Comparison of ENCODE assay signal across 8 cellular contexts in genomic region chr18:49168970-49169619, GRCh38.
DNase-seq lines count a peak whose midpoint lies in the region; ATAC-seq, FAIRE-seq and TF ChIP-seq lines count a peak whose summit lies in the region.

No MANE protein-coding gene starts in this region.

- peak; percentile 64 for DNase-seq in activated CD8-positive, alpha-beta memory T cell treated with anti-CD3 and anti-CD28 coated beads for 24 hours
- DNase-seq in activated CD8-positive, alpha-beta memory T cell treated with anti-CD3 and anti-CD28 coated beads, Interleukin-2, amount 50 U/mL, for 48 hours, result no peak
- peak; percentile 67 for DNase-seq in activated CD4-positive, alpha-beta T cell treated with anti-CD3 and anti-CD28 coated beads, Interleukin-2, amount 10 ng/mL, durations not matched to agents 24 days and 14 days
- DNase-seq in stimulated activated CD4-positive, alpha-beta T cell treated with anti-CD3 and anti-CD28 coated beads, Interleukin-15, amount 100 ng/mL, for 48 hours (ENCODE audit: low read depth in 2 of 2), result peak; percentile 3 to 13
- no peak for DNase-seq in D721Med (ENCODE audit: insufficient read length, low spot score)
- no peak for DNase-seq in head of caudate nucleus
- no peak for DNase-seq in urothelium cell line (ENCODE audit: low spot score)

- H3K4me1 Mint-ChIP-seq in activated CD4-positive, alpha-beta T cell treated with anti-CD3 and anti-CD28 coated beads, Interleukin-2, amount 10 ng/mL, durations not matched to agents 24 days and 14 days, result peaks cover 31% of the 10 kb centered on the region

- intact Hi-C loops in activated CD4-positive, alpha-beta T cell treated with anti-CD3 and anti-CD28 coated beads, Interleukin-2, amount 10 ng/mL, durations not matched to agents 24 days and 14 days (cut with micrococcal nuclease), result no loop called here
- intact Hi-C loops in head of caudate nucleus (cut with DNase I), result no loop called here

- peaks cover 17% of the 10 kb centered on the region for H3K36me3 Mint-ChIP-seq in activated CD4-positive, alpha-beta T cell treated with anti-CD3 and anti-CD28 coated beads, Interleukin-2, amount 10 ng/mL, durations not matched to agents 24 days and 14 days (ENCODE audit: low read depth)

- no peak overlapping the region for H3K4me3 Mint-ChIP-seq in activated CD4-positive, alpha-beta T cell treated with anti-CD3 and anti-CD28 coated beads, Interleukin-2, amount 10 ng/mL, durations not matched to agents 24 days and 14 days

- no peak for TF ChIP-seq CTCF in D721Med (IDR thresholded peaks at IDR 0.05; ENCODE audit: insufficient read depth, missing control alignments)

- no peak overlapping the region for H3K27ac Mint-ChIP-seq in activated CD4-positive, alpha-beta T cell treated with anti-CD3 and anti-CD28 coated beads, Interleukin-2, amount 10 ng/mL, durations not matched to agents 24 days and 14 days

- peak; percentile 81 for ATAC-seq in HG02943 (IDR thresholded peaks at IDR 0.05; ENCODE audit: low read depth, unreplicated experiment)

- FAIRE-seq in D721Med (lab: Jason Lieb, UNC), result no peak
- no peak for FAIRE-seq in urothelium cell line (lab: Jason Lieb, UNC)

- peaks cover 12% of the 10 kb centered on the region for H3K9me3 Mint-ChIP-seq in activated CD4-positive, alpha-beta T cell treated with anti-CD3 and anti-CD28 coated beads, Interleukin-2, amount 10 ng/mL, durations not matched to agents 24 days and 14 days

- no peaks in the 10 kb centered on the region for H3K27me3 Mint-ChIP-seq in activated CD4-positive, alpha-beta T cell treated with anti-CD3 and anti-CD28 coated beads, Interleukin-2, amount 10 ng/mL, durations not matched to agents 24 days and 14 days

Comparison
In these comparisons a context has a peak if more than half of its experiments do, and no peak if none do; other contexts are left out.
1. DNase-seq: peak in activated CD8-positive, alpha-beta memory T cell treated with anti-CD3 and anti-CD28 coated beads for 24 hours (single experiment), activated CD4-positive, alpha-beta T cell treated with anti-CD3 and anti-CD28 coated beads, Interleukin-2, amount 10 ng/mL, durations not matched to agents 24 days and 14 days (single experiment) and stimulated activated CD4-positive, alpha-beta T cell treated with anti-CD3 and anti-CD28 coated beads, Interleukin-15, amount 100 ng/mL, for 48 hours (2 of 2); none in activated CD8-positive, alpha-beta memory T cell treated with anti-CD3 and anti-CD28 coated beads, Interleukin-2, amount 50 U/mL, for 48 hours (single experiment), D721Med (single experiment), head of caudate nucleus (0 of 42) and urothelium cell line (single experiment).